In the genomic region with DNA sequence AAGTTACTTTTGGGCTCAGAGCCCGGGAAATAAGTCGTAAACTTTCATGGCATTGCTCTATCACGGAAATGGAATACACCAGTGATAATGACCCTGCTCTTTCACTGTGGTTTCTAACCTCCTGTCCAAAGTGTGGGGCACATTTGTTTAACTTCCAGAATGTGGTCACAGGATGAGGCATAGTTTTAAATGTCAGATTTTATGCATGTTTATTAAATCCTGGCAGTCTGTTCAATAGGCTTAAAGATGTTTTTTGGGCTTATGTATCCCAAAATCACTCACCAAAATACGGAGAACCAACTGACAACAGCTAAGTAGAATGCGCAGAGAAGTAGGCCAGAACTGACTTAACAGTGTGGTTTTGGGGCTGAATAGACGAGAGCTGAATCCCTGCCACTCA, we compare ENCODE assay signal across 14 cellular contexts. TPM values are rescaled to one million over a fixed set of nuclear protein-coding genes. Genes with fewer than 3 reads are reported as not detected.
DNase-seq lines count a peak whose midpoint lies in the region; ATAC-seq and TF ChIP-seq lines count a peak whose summit lies in the region.
"Had no signal": no experiment of that assay in that cellular context is flagged by ENCODE, and none has a peak within 500 bp of the region (broad histone marks: within the 10 kb centered on the region; RNA-seq: fewer than 3 reads in every experiment).

No MANE protein-coding gene starts in this region.

- TF ChIP-seq CTCF in left ventricle myocardium inferior (IDR thresholded peaks at IDR 0.05; ENCODE audit: borderline replicate concordance) (no peak), heart right ventricle (IDR thresholded peaks at IDR 0.05) (no peak), fibroblast of lung (conservative IDR thresholded peaks at IDR 0.05 in 1 of 2, IDR thresholded peaks at IDR 0.05 in 1 of 2; ENCODE audit: low read depth in 1 of 2, low read length in 2 of 2) (no peak), uterus (IDR thresholded peaks at IDR 0.05) (no peak)

- no peaks in the 10 kb centered on the region for H3K79me2 ChIP-seq in fibroblast of lung (ENCODE audit: control insufficient read depth, insufficient read depth, low read length)

- H3K27me3 ChIP-seq in left ventricle myocardium inferior (ENCODE audit: low read depth) (no peaks in the 10 kb centered on the region), heart right ventricle (no peaks in the 10 kb centered on the region), fibroblast of lung (ENCODE audit: control insufficient read depth, insufficient read depth, low read length) (no peaks in the 10 kb centered on the region), uterus (no peaks in the 10 kb centered on the region)

- intact Hi-C loops in left ventricle myocardium inferior (cut with micrococcal nuclease), result no loop called here
- intact Hi-C loops in heart right ventricle (cut with DNase I), result no loop called here
- intact Hi-C loops in uterus (cut with DNase I; ENCODE audit: low total_unique reads), result no loop called here

- H4K20me1 ChIP-seq in fibroblast of lung (ENCODE audit: control insufficient read depth, extremely low read depth, insufficient read depth, low read length), result no peaks in the 10 kb centered on the region

- H3K4me1 ChIP-seq in left ventricle myocardium inferior, result peaks cover 51% of the 10 kb centered on the region
- H3K4me1 ChIP-seq in heart right ventricle, result peaks cover 0 to 18% (median 0%) of the 10 kb centered on the region in 9 donors
- peaks cover 18% of the 10 kb centered on the region for H3K4me1 ChIP-seq in fibroblast of lung (ENCODE audit: control insufficient read depth, extremely low read depth, insufficient read depth, low read length)
- peaks cover 0 to 18% of the 10 kb centered on the region in 2 donors for H3K4me1 ChIP-seq in uterus

- no peak overlapping the region for H3K9ac ChIP-seq in fibroblast of lung (ENCODE audit: insufficient read depth, low read length)

- H3K27ac Mint-ChIP-seq in T-helper 17 cell, result peak overlapping the region; percentile 83
- H3K27ac Mint-ChIP-seq: type B pancreatic cell had no signal

- H3K4me2 ChIP-seq in fibroblast of lung (ENCODE audit: extremely low read depth, insufficient read depth, low read length), result no peak overlapping the region

- peaks cover 89% of the 10 kb centered on the region for H3K36me3 ChIP-seq in left ventricle myocardium inferior
- peaks cover 0 to 99% (median 67%) of the 10 kb centered on the region in 9 donors for H3K36me3 ChIP-seq in heart right ventricle
- H3K36me3 ChIP-seq in fibroblast of lung (ENCODE audit: control insufficient read depth, insufficient read depth, low read length), result peaks cover 17% of the 10 kb centered on the region
- H3K36me3 ChIP-seq in uterus, result no peaks in the 10 kb centered on the region

- H3K27ac ChIP-seq in left ventricle myocardium inferior (replicated peaks) (peak overlapping the region; percentile 59), heart right ventricle (peak overlapping the region in 1 of 10 donors; percentile 80), fibroblast of lung (ENCODE audit: insufficient read depth, low read length) (peak overlapping the region; percentile 51), uterus (peak overlapping the region; percentile 31 to 64)
- H3K27ac ChIP-seq: WERI-Rb-1 had no signal

- H3K9me3 ChIP-seq in left ventricle myocardium inferior (replicated peaks) (no peaks in the 10 kb centered on the region), heart right ventricle (no peaks in the 10 kb centered on the region), T-helper 17 cell (ENCODE audit: control insufficient read depth, low read length, poor library complexity, severe bottlenecking) (no peaks in the 10 kb centered on the region), fibroblast of lung (ENCODE audit: control insufficient read depth, insufficient read depth, low read depth, low read length) (no peaks in the 10 kb centered on the region), uterus (no peaks in the 10 kb centered on the region)
- H3K9me3 ChIP-seq: mucosa of descending colon had no signal

- DNase-seq in left ventricle myocardium inferior (no peak), heart right ventricle (no peak), T-helper 17 cell (no peak), fibroblast of lung (ENCODE audit: low read depth in 2 of 2) (peak; percentile 60 to 83), uterus (no peak), NCI-H2107 treated with DMSO at 0.1 percent for 48 hours (lab: John Stamatoyannopoulos, UW; ENCODE audit: unreplicated experiment) (no peak), NCI-H2196 (lab: John Stamatoyannopoulos, UW; ENCODE audit: unreplicated experiment) (no peak)
- DNase-seq: H7, mucosa of descending colon, WERI-Rb-1 had no signal

- no peak overlapping the region for H3K4me3 Mint-ChIP-seq in T-helper 17 cell
- H3K4me3 Mint-ChIP-seq: type B pancreatic cell had no signal

- no peak overlapping the region for H2AFZ ChIP-seq in fibroblast of lung (ENCODE audit: low read length)

- H3K4me3 ChIP-seq in left ventricle myocardium inferior (no peak overlapping the region), heart right ventricle (no peak overlapping the region), fibroblast of lung (replicated peaks in 1 of 4; ENCODE audit: control extremely low read depth in 1 of 4, insufficient read depth in 1 of 4, low read depth in 3 of 4, low read length in 4 of 4) (no peak overlapping the region), uterus (no peak overlapping the region)
- H3K4me3 ChIP-seq: mucosa of descending colon had no signal

- TF ChIP-seq POLR2A in uterus (IDR thresholded peaks at IDR 0.05), result no peak

- H3K36me3 Mint-ChIP-seq in T-helper 17 cell (ENCODE audit: low read depth), result peaks cover 10% of the 10 kb centered on the region

- H3K4me1 Mint-ChIP-seq in T-helper 17 cell, result peaks cover 51% of the 10 kb centered on the region

- no peaks in the 10 kb centered on the region for H3K27me3 Mint-ChIP-seq in T-helper 17 cell
- H3K27me3 Mint-ChIP-seq: type B pancreatic cell had no signal

- WGBS in heart right ventricle, 2 donors, result 82 to 88% methylated on average over 6 of the region's 6 CpGs

- ATAC-seq in heart right ventricle (no peak), T-helper 17 cell (no peak), GM18868 (IDR thresholded peaks at IDR 0.05; ENCODE audit: unreplicated experiment) (no peak)
- ATAC-seq: mucosa of descending colon had no signal

RNA-seq across cellular contexts. Expression of gene CXCR6, which starts 5.1 kb away (rescaled TPM):
- total RNA-seq in left ventricle myocardium inferior (0.33 TPM), heart right ventricle (1 to 10 TPM in 1 of 10 donors, under 1 TPM in 5, not detected in 4; 0.17 to 1.2 (median 0.39) TPM), T-helper 17 cell (1 to 10 TPM; 2.0 to 4.4 TPM), fibroblast of lung (not detected in 2 replicates), uterus (1 to 10 TPM in 1 of 4 donors, under 1 TPM in 2, not detected in 1; 0.48 to 8.7 (median 0.76) TPM)
- polyA plus RNA-seq in heart right ventricle (under 1 TPM; 0.22 to 0.36 TPM), fibroblast of lung (0.02 TPM in 1 of 2 replicates, not detected in the other)
- polyA plus RNA-seq in fibroblast of lung (2012), result 0.05 and 0.15 TPM in 2 replicates
- not detected in 2 replicates for polyA minus RNA-seq in fibroblast of lung (ENCODE audit: low replicate concordance)
- total RNA-seq: dermis microvascular lymphatic vessel endothelial cell, H7 had no signal
- polyA plus RNA-seq: keratinocyte had no signal

RNA-seq across cellular contexts. Expression of gene FYCO1, which starts 47.2 kb away (rescaled TPM):
- total RNA-seq in left ventricle myocardium inferior (121 TPM), heart right ventricle (100 to 1,000 TPM in 8 of 10 donors, 10 to 100 TPM in 2; 82.3 to 216 (median 156) TPM), T-helper 17 cell (10 to 100 TPM; 27.3 to 32.6 TPM), fibroblast of lung (48.0 and 82.2 TPM in 2 replicates), uterus (10 to 100 TPM; 16.5 to 74.4 (median 27.8) TPM)
- polyA plus RNA-seq in heart right ventricle (10 to 100 TPM in 1 of 2 donors, 1 to 10 TPM in 1; 8.8 to 59.6 TPM), fibroblast of lung (19.2 and 24.8 TPM in 2 replicates)
- polyA plus RNA-seq in fibroblast of lung (2012), result 27.1 and 28.8 TPM in 2 replicates
- polyA minus RNA-seq in fibroblast of lung (ENCODE audit: low replicate concordance), result 83.9 and 114 TPM in 2 replicates

Comparison
In these comparisons a context has a peak if more than half of its experiments do, and no peak if none do; other contexts are left out.
1. DNase-seq: peak in fibroblast of lung (2 of 2); none in left ventricle myocardium inferior (single experiment), heart right ventricle (0 of 2), T-helper 17 cell (0 of 3), uterus (0 of 2), NCI-H2107 treated with DMSO at 0.1 percent for 48 hours (single experiment) and NCI-H2196 (single experiment).